In genomic region chr17:79338589-79338988, GRCh38 we compare ENCODE assay signal across 17 cellular contexts.
DNase-seq lines count a peak whose midpoint lies in the region; ATAC-seq and TF ChIP-seq lines count a peak whose summit lies in the region.
"Had no signal": no experiment of that assay in that cellular context is flagged by ENCODE, and none has a peak within 500 bp of the region (broad histone marks: within the 10 kb centered on the region; RNA-seq: fewer than 3 reads in every experiment).

No MANE protein-coding gene starts in this region.

- POLR2A ChIA-PET in OCI-LY7 (lab: Charles Lee), result interaction anchor here (4.2 kb wide), 1 partner anchor 33 kb away, joined by 24 read pairs; no protein-coding TSS in a partner anchor

- H3K27ac ChIP-seq in OCI-LY7 (ENCODE audit: low read depth, low read length, poor library complexity, severe bottlenecking), result peak overlapping the region; percentile 98
- H3K27ac ChIP-seq: lower lobe of right lung, upper lobe of right lung had no signal

- no peaks in the 10 kb centered on the region for H3K79me2 ChIP-seq in OCI-LY7 (ENCODE audit: insufficient read depth, low read depth, low read length)

- H2AFZ ChIP-seq in OCI-LY7 (ENCODE audit: low read length), result peak overlapping the region; percentile 63; the same call in 1 of the 2 replicates

- no peaks in the 10 kb centered on the region for H3K9me3 Mint-ChIP-seq in stimulated activated memory B cell treated with anti-CD40 and anti-IgM and Interleukin-4, amounts not matched to agents 10 μg/mL and 1 μg/mL and 100 μg/mL, for 72 hours
- H3K9me3 Mint-ChIP-seq: T-cell had no signal

- peak overlapping the region; percentile 90 for H3K27ac Mint-ChIP-seq in stimulated activated memory B cell treated with anti-CD40 and anti-IgM and Interleukin-4, amounts not matched to agents 10 μg/mL and 1 μg/mL and 100 μg/mL, for 72 hours
- H3K27ac Mint-ChIP-seq: activated CD4-positive, alpha-beta T cell treated with anti-CD3 and anti-CD28 coated beads for 36 hours; activated naive CD8-positive, alpha-beta T cell; T-cell had no signal

- no peak for ATAC-seq in stimulated activated memory B cell treated with anti-CD40 and anti-IgM and Interleukin-4, amounts not matched to agents 10 μg/mL and 1 μg/mL and 100 μg/mL, for 72 hours
- no peak for ATAC-seq in GM18511 (IDR thresholded peaks at IDR 0.05; ENCODE audit: unreplicated experiment)
- no peak for ATAC-seq in HG02973 (IDR thresholded peaks at IDR 0.05; ENCODE audit: unreplicated experiment)
- ATAC-seq: activated CD4-positive, alpha-beta T cell treated with anti-CD3 and anti-CD28 coated beads for 36 hours; lower lobe of right lung; T-cell; upper lobe of right lung had no signal

- CTCF ChIA-PET in OCI-LY7 (lab: Charles Lee; ENCODE audit: unreplicated experiment), result no interaction called here

- H3K9me3 ChIP-seq in OCI-LY7 (ENCODE audit: low read length), result no peaks in the 10 kb centered on the region
- H3K9me3 ChIP-seq: lower lobe of right lung, sigmoid colon, upper lobe of right lung had no signal

- H3K4me3 ChIP-seq in OCI-LY7 (ENCODE audit: low read depth, low read length, poor library complexity, severe bottlenecking), result no peak overlapping the region
- H3K4me3 ChIP-seq: lower lobe of right lung, sigmoid colon, upper lobe of right lung had no signal

- H3K9me2 ChIP-seq in OCI-LY7 (ENCODE audit: insufficient read depth, low read length), result no peaks in the 10 kb centered on the region

- H3K4me1 Mint-ChIP-seq in stimulated activated memory B cell treated with anti-CD40 and anti-IgM and Interleukin-4, amounts not matched to agents 10 μg/mL and 1 μg/mL and 100 μg/mL, for 72 hours, result peaks cover 51% of the 10 kb centered on the region
- H3K4me1 Mint-ChIP-seq: activated CD4-positive, alpha-beta T cell treated with anti-CD3 and anti-CD28 coated beads for 36 hours had no signal

- BruUV-seq in OCI-LY7 (replicated peaks; lab: Mats Ljungman, UMichigan), result no TSS peak

- H3K4me3 Mint-ChIP-seq in stimulated activated memory B cell treated with anti-CD40 and anti-IgM and Interleukin-4, amounts not matched to agents 10 μg/mL and 1 μg/mL and 100 μg/mL, for 72 hours, result no peak overlapping the region
- H3K4me3 Mint-ChIP-seq: activated CD4-positive, alpha-beta T cell treated with anti-CD3 and anti-CD28 coated beads for 36 hours; activated naive CD8-positive, alpha-beta T cell; T-cell had no signal

- no peaks in the 10 kb centered on the region for H3K36me3 ChIP-seq in OCI-LY7 (ENCODE audit: insufficient read depth, low read length)
- H3K36me3 ChIP-seq: lower lobe of right lung, upper lobe of right lung had no signal

- no peaks in the 10 kb centered on the region for H3K36me3 Mint-ChIP-seq in stimulated activated memory B cell treated with anti-CD40 and anti-IgM and Interleukin-4, amounts not matched to agents 10 μg/mL and 1 μg/mL and 100 μg/mL, for 72 hours
- H3K36me3 Mint-ChIP-seq: activated naive CD8-positive, alpha-beta T cell; T-cell had no signal

- TF ChIP-seq CTCF in OCI-LY7 (conservative IDR thresholded peaks at IDR 0.05; ENCODE audit: low read length), result no peak

- no peaks in the 10 kb centered on the region for H4K20me1 ChIP-seq in OCI-LY7 (ENCODE audit: insufficient read depth, low read length)

- peaks cover 8% of the 10 kb centered on the region for H3K27me3 Mint-ChIP-seq in stimulated activated memory B cell treated with anti-CD40 and anti-IgM and Interleukin-4, amounts not matched to agents 10 μg/mL and 1 μg/mL and 100 μg/mL, for 72 hours

- peak; percentile 30 for DNase-seq in ELR (ENCODE audit: low read depth)
- peak; percentile 33 for DNase-seq in OCI-LY7 (ENCODE audit: low spot score)
- DNase-seq in fibroblast of gingiva (ENCODE audit: low read depth), result peak; percentile 19
- DNase-seq in germinal center (ENCODE audit: low spot score), result no peak
- no peak for DNase-seq in NAMALWA (ENCODE audit: low spot score)
- DNase-seq: activated CD4-positive, alpha-beta T cell treated with anti-CD3 and anti-CD28 coated beads for 36 hours; activated T-cell treated with anti-CD3 and anti-CD28 coated beads for 4 hours; lower lobe of right lung; NCI-H1105 treated with DMSO at 0.1 percent for 48 hours; sigmoid colon; stimulated activated CD4-positive, alpha-beta T cell treated with anti-CD3 and anti-CD28 coated beads, Interleukin-4, amount 100 ng/mL, for 24 hours; T-cell; upper lobe of right lung had no signal

- peak overlapping the region; percentile 87 for H3K4me2 ChIP-seq in OCI-LY7 (ENCODE audit: low read length)

- intact Hi-C loops in OCI-LY7 (cut with micrococcal nuclease; ENCODE audit: unreplicated experiment), result no loop called here

- peaks cover 61% of the 10 kb centered on the region for H3K4me1 ChIP-seq in OCI-LY7 (ENCODE audit: insufficient read depth, low read length, poor library complexity, severe bottlenecking)
- H3K4me1 ChIP-seq: lower lobe of right lung, upper lobe of right lung had no signal

Comparison
In these comparisons a context has a peak if more than half of its experiments do, and no peak if none do; other contexts are left out.
1. DNase-seq: peak in ELR (single experiment), OCI-LY7 (single experiment) and fibroblast of gingiva (single experiment); none in germinal center (single experiment) and NAMALWA (single experiment).